Comparison of ENCODE assay signal across 29 cellular contexts in the genomic region with DNA sequence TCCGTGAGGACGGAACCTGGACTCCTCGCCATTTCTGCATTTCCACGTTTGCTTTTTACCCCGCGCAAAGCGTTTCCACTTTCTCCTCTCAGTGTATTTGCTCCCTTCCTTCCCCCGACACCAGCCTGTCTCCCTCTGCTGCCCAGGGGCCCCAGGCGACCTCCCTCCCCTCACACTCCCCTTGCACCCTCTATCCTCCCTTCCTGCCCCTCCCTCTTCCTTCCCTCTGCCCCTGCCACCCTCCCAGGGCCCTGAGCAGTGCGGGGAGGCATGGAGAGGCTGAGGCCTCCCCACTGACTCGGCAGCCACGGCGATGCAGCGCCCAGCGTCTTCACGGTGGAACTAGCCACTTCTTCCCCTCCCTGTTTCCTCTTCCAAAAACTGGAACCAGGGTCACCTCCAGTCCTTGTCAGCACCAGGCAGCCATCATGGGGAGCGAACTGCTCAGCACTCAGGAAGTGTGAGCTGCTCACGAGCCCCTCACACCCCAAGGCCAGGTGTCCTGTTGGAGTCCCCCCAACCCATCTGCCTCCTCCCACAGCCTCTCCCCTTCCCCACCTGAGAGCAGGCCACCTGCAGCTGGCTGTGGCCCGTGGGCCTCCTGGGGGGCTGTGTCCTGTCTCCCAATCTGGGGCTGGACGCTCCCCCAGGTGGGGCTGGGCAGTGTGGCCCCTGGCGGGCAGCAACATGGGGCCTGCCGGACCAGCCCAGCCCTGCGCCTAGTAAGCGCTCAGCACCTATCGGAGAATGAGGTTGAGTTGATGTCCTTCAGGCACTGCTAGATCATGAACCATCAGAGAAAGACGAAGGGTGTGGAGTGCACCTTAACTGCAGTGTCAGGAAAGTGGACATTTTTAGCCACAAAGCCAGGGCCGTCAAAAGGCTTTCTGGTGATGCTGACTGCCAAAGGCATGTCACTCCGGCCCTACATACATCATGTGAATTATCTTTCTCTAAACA. TPM values are rescaled to one million over a fixed set of nuclear protein-coding genes. Genes with fewer than 3 reads are reported as not detected.
DNase-seq lines count a peak whose midpoint lies in the region; ATAC-seq and TF ChIP-seq lines count a peak whose summit lies in the region.
"Had no signal": no experiment of that assay in that cellular context is flagged by ENCODE, and none has a peak within 500 bp of the region (broad histone marks: within the 10 kb centered on the region; RNA-seq: fewer than 3 reads in every experiment).

No MANE protein-coding gene starts in this region.

- WGBS in testis, 2 donors, result 75 to 85% methylated on average over 22 to 28 of the region's 28 CpGs

- CTCF ChIA-PET in OCI-LY7 (lab: Charles Lee; ENCODE audit: unreplicated experiment), result no interaction called here

- H2AFZ ChIP-seq in OCI-LY7 (ENCODE audit: low read length), result 0 out of 2 replicates have a peak overlapping the region, but pooled peaks have one; percentile 20
- H2AFZ ChIP-seq: parathyroid adenoma had no signal

- ATAC-seq in lower lobe of right lung, result peak; percentile 9 to 21
- ATAC-seq: activated naive CD8-positive, alpha-beta T cell treated with anti-CD3 and anti-CD28 coated beads, Interleukin-2, amount 50 U/mL, for 24 hours; foreskin keratinocyte; HCT116; HepG2; mucosa of descending colon had no signal

- DNase-seq in OCI-LY7 (ENCODE audit: low spot score), result no peak
- no peak for DNase-seq in dorsolateral prefrontal cortex
- no peak for DNase-seq in lower lobe of right lung
- DNase-seq in testis, result peak; percentile 4
- no peak for DNase-seq in NCI-H1048 (lab: John Stamatoyannopoulos, UW)
- no peak for DNase-seq in NCI-H1092 treated with DMSO at 0.1 percent for 48 hours (lab: John Stamatoyannopoulos, UW)
- no peak for DNase-seq in CD1c-positive myeloid dendritic cell (ENCODE audit: extremely low spot score)
- DNase-seq: activated naive CD4-positive, alpha-beta T cell; activated naive CD8-positive, alpha-beta T cell treated with anti-CD3 and anti-CD28 coated beads, Interleukin-2, amount 50 U/mL, for 24 hours; activated T-cell treated with anti-CD3 and anti-CD28 coated beads, Interleukin-2, amount 50 U/mL, for 48 hours; Caco-2; DMS79; esophagus squamous epithelium; foreskin keratinocyte; MM.1S; mucosa of descending colon; NCI-H1436; NCI-H2081 treated with DMSO at 0.1 percent for 48 hours; NCI-H226; NCI-H748 treated with DMSO at 0.1 percent for 48 hours; nephron progenitor cell; stimulated activated CD4-positive, alpha-beta T cell treated with anti-CD3 and anti-CD28 coated beads, Interleukin-1b, Interleukin-23, amount 100 ng/mL, for 48 hours; stomach; SW 1271 had no signal

- H3K79me2 ChIP-seq in OCI-LY7 (ENCODE audit: insufficient read depth, low read depth, low read length), result no peaks in the 10 kb centered on the region
- H3K79me2 ChIP-seq: parathyroid adenoma had no signal

- BruUV-seq in OCI-LY7 (replicated peaks; lab: Mats Ljungman, UMichigan), result no TSS peak

- POLR2A ChIA-PET in OCI-LY7 (lab: Charles Lee), result interaction anchor here (1.5 kb wide), 1 partner anchor 9 kb away, joined by 3 read pairs; no protein-coding TSS in a partner anchor

- TF ChIP-seq POLR2A in testis (IDR thresholded peaks at IDR 0.05), result no peak

- TF ChIP-seq CTCF in OCI-LY7 (conservative IDR thresholded peaks at IDR 0.05; ENCODE audit: low read length), result no peak
- TF ChIP-seq CTCF in dorsolateral prefrontal cortex (IDR thresholded peaks at IDR 0.05 in 54 of 56, conservative IDR thresholded peaks at IDR 0.05 in 2 of 56; ENCODE audit: low read depth in 1 of 56, partially characterized antibody in 56 of 56), result no peak
- TF ChIP-seq CTCF in lower lobe of right lung (IDR thresholded peaks at IDR 0.05), result no peak
- TF ChIP-seq CTCF in testis (IDR thresholded peaks at IDR 0.05), result no peak

- H3K27ac ChIP-seq in OCI-LY7 (ENCODE audit: low read depth, low read length, poor library complexity, severe bottlenecking), result no peak overlapping the region
- H3K27ac ChIP-seq in dorsolateral prefrontal cortex, result peak overlapping the region in 44 of 59 donors; percentile 8 to 83 (median 44)
- no peak overlapping the region for H3K27ac ChIP-seq in lower lobe of right lung
- no peak overlapping the region for H3K27ac ChIP-seq in testis
- H3K27ac ChIP-seq: C4-2B, esophagus squamous epithelium, foreskin keratinocyte, parathyroid adenoma, stomach, tibial artery had no signal

- no peaks in the 10 kb centered on the region for H3K9me2 ChIP-seq in OCI-LY7 (ENCODE audit: insufficient read depth, low read length)

- no peak overlapping the region for H3K4me3 ChIP-seq in OCI-LY7 (ENCODE audit: low read depth, low read length, poor library complexity, severe bottlenecking)
- H3K4me3 ChIP-seq in dorsolateral prefrontal cortex, result peak overlapping the region in 3 of 59 donors; percentile 3 to 24 (median 12)
- H3K4me3 ChIP-seq in lower lobe of right lung, result no peak overlapping the region
- H3K4me3 ChIP-seq in testis, result no peak overlapping the region
- H3K4me3 ChIP-seq: esophagus squamous epithelium, mucosa of descending colon, stomach, tibial artery had no signal

- H3K36me3 ChIP-seq in OCI-LY7 (ENCODE audit: insufficient read depth, low read length), result no peaks in the 10 kb centered on the region
- no peaks in the 10 kb centered on the region for H3K36me3 ChIP-seq in lower lobe of right lung
- H3K36me3 ChIP-seq in testis (ENCODE audit: low read depth, missing control alignments), result no peaks in the 10 kb centered on the region
- H3K36me3 ChIP-seq: esophagus squamous epithelium, stomach, tibial artery had no signal

- H3K4me1 ChIP-seq in OCI-LY7 (ENCODE audit: insufficient read depth, low read length, poor library complexity, severe bottlenecking) (peaks cover 19% of the 10 kb centered on the region), lower lobe of right lung (no peaks in the 10 kb centered on the region), testis (no peaks in the 10 kb centered on the region)
- H3K4me1 ChIP-seq: Caco-2, esophagus squamous epithelium, foreskin keratinocyte, parathyroid adenoma, stomach, tibial artery had no signal

- intact Hi-C loops in OCI-LY7 (cut with micrococcal nuclease; ENCODE audit: unreplicated experiment), result no loop called here
- intact Hi-C loops in dorsolateral prefrontal cortex (cut with DNase I), result no loop called here
- intact Hi-C loops in lower lobe of right lung (cut with DNase I), result no loop called here
- intact Hi-C loops in testis (cut with DNase I; ENCODE audit: low total_unique reads), result no loop called here

- H3K4me2 ChIP-seq in OCI-LY7 (ENCODE audit: low read length), result no peak overlapping the region

- peaks cover 0 to 68% (median 0%) of the 10 kb centered on the region in 45 donors for H3K27me3 ChIP-seq in dorsolateral prefrontal cortex
- H3K27me3 ChIP-seq in lower lobe of right lung (ENCODE audit: low read depth), result peaks cover 16% of the 10 kb centered on the region
- no peaks in the 10 kb centered on the region for H3K27me3 ChIP-seq in testis
- H3K27me3 ChIP-seq: foreskin keratinocyte, tibial artery had no signal

- H3K9me3 ChIP-seq in OCI-LY7 (ENCODE audit: low read length), result no peaks in the 10 kb centered on the region
- H3K9me3 ChIP-seq in lower lobe of right lung, result no peaks in the 10 kb centered on the region
- no peaks in the 10 kb centered on the region for H3K9me3 ChIP-seq in testis
- H3K9me3 ChIP-seq: Caco-2, esophagus squamous epithelium, mucosa of descending colon, tibial artery had no signal

- no peaks in the 10 kb centered on the region for H4K20me1 ChIP-seq in OCI-LY7 (ENCODE audit: insufficient read depth, low read length)

RNA-seq across cellular contexts. Expression of a gene that starts 17.5 kb away (rescaled TPM):
- total RNA-seq in OCI-LY7 (2014; rRNA removed; shearing (Covaris generic)), result not detected in 2 replicates
- total RNA-seq in OCI-LY7 (2022) (not detected in 2 replicates), dorsolateral prefrontal cortex (10 to 100 TPM; 17.1 to 82.0 (median 54.8) TPM), lower lobe of right lung (not detected), testis (1 to 10 TPM; 1.9 to 3.2 TPM)
- 2.0 TPM for polyA plus RNA-seq in testis (ENCODE audit: insufficient read depth, low read depth, low replicate concordance)
- total RNA-seq: Caco-2, foreskin keratinocyte, HepG2 had no signal
- polyA plus RNA-seq: foreskin keratinocyte, HepG2 had no signal

Comparison
In these comparisons a context has a peak if more than half of its experiments do, and no peak if none do; other contexts are left out.
1. H3K27ac ChIP-seq: peak in dorsolateral prefrontal cortex (44 of 59); none in OCI-LY7 (single experiment), lower lobe of right lung (single experiment) and testis (0 of 2).
2. RNA of a gene that starts 17.5 kb away (total RNA-seq): 17.1 to 82.0 TPM in dorsolateral prefrontal cortex; 1.9 to 3.2 TPM in testis, not detected in lower lobe of right lung (single experiment) and not detected in OCI-LY7; every median in the first group is over 4 times any median in the second.